Comparison of ENCODE assay signal across 11 cellular contexts in genomic region chr2:108605947-108606346, GRCh38.
DNase-seq lines count a peak whose midpoint lies in the region; ATAC-seq and TF ChIP-seq lines count a peak whose summit lies in the region.
"Had no signal": no experiment of that assay in that cellular context is flagged by ENCODE, and none has a peak within 500 bp of the region (broad histone marks: within the 10 kb centered on the region; RNA-seq: fewer than 3 reads in every experiment).

No MANE protein-coding gene starts in this region.

- H3K27me3 ChIP-seq in osteoblast (ENCODE audit: insufficient read depth, low read length) = no peaks in the 10 kb centered on the region
- no peaks in the 10 kb centered on the region for H3K27me3 ChIP-seq in colonic mucosa
- no peaks in the 10 kb centered on the region for H3K27me3 ChIP-seq in GM23248 (replicated peaks; ENCODE audit: insufficient read depth)

- H3K9me2 ChIP-seq in GM23248 (ENCODE audit: insufficient read depth) = no peaks in the 10 kb centered on the region

- peaks cover 83% of the 10 kb centered on the region for H3K79me2 ChIP-seq in osteoblast (ENCODE audit: insufficient read depth, low read length)
- peaks cover 100% of the 10 kb centered on the region for H3K79me2 ChIP-seq in GM23248 (ENCODE audit: insufficient read depth)

- no peak overlapping the region for H3K4me3 Mint-ChIP-seq in activated naive CD8-positive, alpha-beta T cell treated with anti-CD3 and anti-CD28 coated beads, Interleukin-2, amount 50 U/mL, for 24 hours
- no peak overlapping the region for H3K4me3 Mint-ChIP-seq in activated naive CD8-positive, alpha-beta T cell treated with anti-CD3 and anti-CD28 coated beads for 36 hours
- H3K4me3 Mint-ChIP-seq: naive B cell had no signal

- H3K9me3 Mint-ChIP-seq in activated naive CD8-positive, alpha-beta T cell treated with anti-CD3 and anti-CD28 coated beads, Interleukin-2, amount 50 U/mL, for 24 hours = no peaks in the 10 kb centered on the region
- H3K9me3 Mint-ChIP-seq in activated naive CD8-positive, alpha-beta T cell treated with anti-CD3 and anti-CD28 coated beads for 36 hours = no peaks in the 10 kb centered on the region
- H3K9me3 Mint-ChIP-seq: naive B cell had no signal

- peaks cover 6% of the 10 kb centered on the region for H3K36me3 ChIP-seq in osteoblast (ENCODE audit: insufficient read depth, low read length)
- H3K36me3 ChIP-seq in colonic mucosa = no peaks in the 10 kb centered on the region
- no peaks in the 10 kb centered on the region for H3K36me3 ChIP-seq in GM23248 (ENCODE audit: low read depth)

- no peaks in the 10 kb centered on the region for H3K27me3 Mint-ChIP-seq in activated naive CD8-positive, alpha-beta T cell treated with anti-CD3 and anti-CD28 coated beads, Interleukin-2, amount 50 U/mL, for 24 hours
- H3K27me3 Mint-ChIP-seq in activated naive CD8-positive, alpha-beta T cell treated with anti-CD3 and anti-CD28 coated beads for 36 hours = no peaks in the 10 kb centered on the region

- WGBS in GM23248 (ENCODE audit: low coverage in 1 of 2, low lambda C conversion rate in 2 of 2, missing lambda C conversion rate in 2 of 2), 2 experiments = 98 to 100% methylated on average over 3 of the region's 3 CpGs

- no peak for DNase-seq in activated naive CD8-positive, alpha-beta T cell treated with anti-CD3 and anti-CD28 coated beads, Interleukin-2, amount 50 U/mL, for 24 hours
- no peak for DNase-seq in activated naive CD8-positive, alpha-beta T cell treated with anti-CD3 and anti-CD28 coated beads for 36 hours
- DNase-seq in osteoblast (ENCODE audit: insufficient read length, low spot score, missing footprints) (no peak), colonic mucosa (no peak), GM23248 (no peak), HUDEP-2 (lab: John Stamatoyannopoulos, UW; ENCODE audit: unreplicated experiment in 76 of 76) (no peak)
- DNase-seq: activated CD4-positive, CD25-positive, alpha-beta regulatory T cell treated with anti-CD3 and anti-CD28 coated beads, Interleukin-2, amount 50 U/mL, for 72 hours; amygdala; naive B cell had no signal

- in situ Hi-C loops in GM23248 (cut with MboI) = no loop called here

- intact Hi-C loops in colonic mucosa (cut with DNase I) = no loop called here

- no peak overlapping the region for H3K4me2 ChIP-seq in osteoblast (ENCODE audit: insufficient read depth, low read length)
- no peak overlapping the region for H3K4me2 ChIP-seq in GM23248 (ENCODE audit: unreplicated experiment)

- H3K36me3 Mint-ChIP-seq in activated naive CD8-positive, alpha-beta T cell treated with anti-CD3 and anti-CD28 coated beads, Interleukin-2, amount 50 U/mL, for 24 hours (ENCODE audit: low read depth) = peaks cover 5% of the 10 kb centered on the region
- H3K36me3 Mint-ChIP-seq in activated naive CD8-positive, alpha-beta T cell treated with anti-CD3 and anti-CD28 coated beads for 36 hours = peaks cover 4% of the 10 kb centered on the region

- peak overlapping the region; percentile 33 for H3K27ac ChIP-seq in osteoblast (ENCODE audit: low read depth, low read length)
- no peak overlapping the region for H3K27ac ChIP-seq in colonic mucosa
- H3K27ac ChIP-seq in GM23248 = no peak overlapping the region

- H3K9me3 ChIP-seq in osteoblast (ENCODE audit: low read depth, low read length) = no peaks in the 10 kb centered on the region
- H3K9me3 ChIP-seq in colonic mucosa = no peaks in the 10 kb centered on the region
- no peaks in the 10 kb centered on the region for H3K9me3 ChIP-seq in GM23248 (ENCODE audit: low read depth)

- H4K20me1 ChIP-seq in osteoblast (ENCODE audit: insufficient read depth, low read length) (peaks cover 20% of the 10 kb centered on the region), GM23248 (ENCODE audit: insufficient read depth) (no peaks in the 10 kb centered on the region)

- H3K4me3 ChIP-seq in osteoblast (ENCODE audit: insufficient read depth, low read length) (no peak overlapping the region), colonic mucosa (no peak overlapping the region), GM23248 (no peak overlapping the region)

- H3K4me1 Mint-ChIP-seq in activated naive CD8-positive, alpha-beta T cell treated with anti-CD3 and anti-CD28 coated beads, Interleukin-2, amount 50 U/mL, for 24 hours = peaks cover 34% of the 10 kb centered on the region
- H3K4me1 Mint-ChIP-seq in activated naive CD8-positive, alpha-beta T cell treated with anti-CD3 and anti-CD28 coated beads for 36 hours = peaks cover 20% of the 10 kb centered on the region

- H3F3A ChIP-seq in GM23248 (ENCODE audit: insufficient read depth) = peaks cover 4% of the 10 kb centered on the region; the same call in 1 of the 2 replicates

- H3K9ac ChIP-seq in colonic mucosa (ENCODE audit: low read depth in 2 of 2, low read length in 2 of 2) (no peak overlapping the region), GM23248 (no peak overlapping the region)

- TF ChIP-seq CTCF in osteoblast (IDR thresholded peaks at IDR 0.05; ENCODE audit: extremely low read depth, low read depth, low read length) = no peak
- no peak for TF ChIP-seq CTCF in colonic mucosa (IDR thresholded peaks at IDR 0.05)

- peak; percentile 36 for ATAC-seq in activated naive CD8-positive, alpha-beta T cell treated with anti-CD3 and anti-CD28 coated beads, Interleukin-2, amount 50 U/mL, for 24 hours
- ATAC-seq in GM21723 (IDR thresholded peaks at IDR 0.05; ENCODE audit: unreplicated experiment) (peak; percentile 61), HG03354 (IDR thresholded peaks at IDR 0.05; ENCODE audit: poor library complexity, severe bottlenecking, unreplicated experiment) (peak; percentile 57)

- H3K27ac Mint-ChIP-seq in activated naive CD8-positive, alpha-beta T cell treated with anti-CD3 and anti-CD28 coated beads, Interleukin-2, amount 50 U/mL, for 24 hours = no peak overlapping the region
- H3K27ac Mint-ChIP-seq in activated naive CD8-positive, alpha-beta T cell treated with anti-CD3 and anti-CD28 coated beads for 36 hours = no peak overlapping the region

- H3K4me1 ChIP-seq in osteoblast (ENCODE audit: insufficient read depth, low read length) (peaks cover 15% of the 10 kb centered on the region), colonic mucosa (no peaks in the 10 kb centered on the region), GM23248 (ENCODE audit: insufficient read depth) (peaks cover 9% of the 10 kb centered on the region)

- no peak overlapping the region for H2AFZ ChIP-seq in osteoblast (ENCODE audit: low read length)
- H2AFZ ChIP-seq in GM23248 = no peak overlapping the region
